24 cellular contexts compared by ENCODE assay signal in the genomic region with DNA sequence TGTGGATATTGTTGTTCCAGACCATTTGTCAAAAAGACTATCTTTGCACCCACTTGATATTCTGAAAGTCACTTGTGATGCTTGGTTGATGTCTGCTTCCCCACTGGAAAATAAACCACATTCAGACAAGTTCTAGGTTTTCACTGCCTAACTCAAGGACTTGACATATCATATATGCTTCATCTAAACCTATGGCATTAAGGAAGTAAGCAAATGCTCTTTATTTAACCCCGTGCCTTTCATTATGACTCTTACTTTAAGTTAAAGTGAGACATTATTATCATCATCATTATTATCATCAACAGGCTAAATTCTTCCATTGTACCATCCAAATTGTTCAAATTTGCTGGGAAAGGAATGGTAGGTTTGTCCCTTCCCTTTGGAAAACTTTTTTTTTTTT. TPM values are rescaled to one million over a fixed set of nuclear protein-coding genes. Genes with fewer than 3 reads are reported as not detected.
DNase-seq lines count a peak whose midpoint lies in the region; ATAC-seq and TF ChIP-seq lines count a peak whose summit lies in the region.
"Had no signal": no experiment of that assay in that cellular context is flagged by ENCODE, and none has a peak within 500 bp of the region (broad histone marks: within the 10 kb centered on the region; RNA-seq: fewer than 3 reads in every experiment).

No MANE protein-coding gene starts in this region.

- no peaks in the 10 kb centered on the region for H3K79me2 ChIP-seq in PC-9 (ENCODE audit: low read depth)

- CTCF ChIA-PET in PC-9 (lab: Charles Lee): no interaction called here

- H3K27ac ChIP-seq in PC-9: no peak overlapping the region
- no peak overlapping the region for H3K27ac ChIP-seq in left lung
- H3K27ac ChIP-seq: BLaER1 had no signal

- intact Hi-C loops in PC-9 (cut with micrococcal nuclease; ENCODE audit: unreplicated experiment): no loop called here
- intact Hi-C loops in left lung (cut with DNase I): no loop called here

- TF ChIP-seq CTCF in PC-9 (conservative IDR thresholded peaks at IDR 0.05) (no peak), left lung (IDR thresholded peaks at IDR 0.05) (no peak)

- ATAC-seq in GM18511 (IDR thresholded peaks at IDR 0.05; ENCODE audit: unreplicated experiment) (peak; percentile 59), GM18868 (IDR thresholded peaks at IDR 0.05; ENCODE audit: unreplicated experiment) (peak; percentile 49), left lung (no peak), GM18861 (IDR thresholded peaks at IDR 0.05; ENCODE audit: unreplicated experiment) (no peak)

- H3K4me2 ChIP-seq in PC-9: no peak overlapping the region
- H3K4me2 ChIP-seq: BLaER1 had no signal

- H3K4me1 ChIP-seq in PC-9 (replicated peaks; ENCODE audit: insufficient read depth) (no peaks in the 10 kb centered on the region), left lung (no peaks in the 10 kb centered on the region)
- H3K4me1 ChIP-seq: BLaER1 had no signal

- no peaks in the 10 kb centered on the region for H4K20me1 ChIP-seq in PC-9 (ENCODE audit: insufficient read depth)
- H4K20me1 ChIP-seq: BLaER1 had no signal

- BruUV-seq in PC-9 (replicated peaks; lab: Mats Ljungman, UMichigan): no TSS peak

- H3K9me3 ChIP-seq in PC-9 (ENCODE audit: insufficient read depth, low read depth): no peaks in the 10 kb centered on the region
- H3K9me3 ChIP-seq in left lung: no peaks in the 10 kb centered on the region
- H3K9me3 ChIP-seq: BE2C, BLaER1 had no signal

- H3K4me3 ChIP-seq in PC-9 (no peak overlapping the region), left lung (no peak overlapping the region)
- H3K4me3 ChIP-seq: BLaER1 had no signal

- no peaks in the 10 kb centered on the region for H3K36me3 ChIP-seq in PC-9 (ENCODE audit: low read depth)
- no peaks in the 10 kb centered on the region for H3K36me3 ChIP-seq in left lung
- H3K36me3 ChIP-seq: BE2C, BLaER1 had no signal

- no peaks in the 10 kb centered on the region for H3K9me2 ChIP-seq in PC-9 (ENCODE audit: insufficient read depth)

- no peaks in the 10 kb centered on the region for H3K27me3 ChIP-seq in PC-9 (ENCODE audit: insufficient read depth, low read depth)
- H3K27me3 ChIP-seq in left lung: no peaks in the 10 kb centered on the region
- H3K27me3 ChIP-seq: BE2C, BLaER1 had no signal

- peak; percentile 5 for DNase-seq in MV-4-11 (lab: John Stamatoyannopoulos, UW)
- DNase-seq in PC-9: no peak
- DNase-seq in left lung: no peak
- no peak for DNase-seq in iPS-NIHi7 (ENCODE audit: extremely low spot score)
- no peak for DNase-seq in DMS153 (lab: John Stamatoyannopoulos, UW)
- DNase-seq: 8988T; ACHN; C1 segment of cervical spinal cord; CD4-positive, alpha-beta memory T cell; CD4-positive, CD25-positive, alpha-beta regulatory T cell; CD8-positive, alpha-beta memory T cell; COR-L47; DMS 273 treated with DMSO at 0.1 percent for 48 hours; DMS79; DND-41; EL; GDM1 had no signal

- H3F3A ChIP-seq in PC-9 (ENCODE audit: insufficient read depth, low read depth): no peaks in the 10 kb centered on the region

- peak overlapping the region; percentile 58; the same call in 1 of the 2 replicates for H2AFZ ChIP-seq in PC-9

- POLR2A ChIA-PET in PC-9 (lab: Charles Lee; ENCODE audit: unreplicated experiment): no interaction called here

RNA-seq across cellular contexts. Expression of gene C3orf80, which starts 30.8 kb away (rescaled TPM):
- total RNA-seq in PC-9 (2021): not detected in 2 replicates
- 1 to 10 TPM in 1 of 2 donors, under 1 TPM in 1; 0.55 to 1.9 TPM for total RNA-seq in left lung
- total RNA-seq: A673; CD4-positive, alpha-beta memory T cell; CD8-positive, alpha-beta memory T cell; G401 had no signal

Comparison
In these comparisons a context has a peak if more than half of its experiments do, and no peak if none do; other contexts are left out.
1. ATAC-seq: peak in GM18511 (single experiment) and GM18868 (single experiment); none in left lung (single experiment) and GM18861 (single experiment).